27 cellular contexts compared by ENCODE assay signal in genomic region chr2:224444011-224444410, GRCh38. TPM values are rescaled to one million over a fixed set of nuclear protein-coding genes. Genes with fewer than 3 reads are reported as not detected.
DNase-seq lines count a peak whose midpoint lies in the region; ATAC-seq and TF ChIP-seq lines count a peak whose summit lies in the region.
"Had no signal": no experiment of that assay in that cellular context is flagged by ENCODE, and none has a peak within 500 bp of the region (broad histone marks: within the 10 kb centered on the region; RNA-seq: fewer than 3 reads in every experiment).

No MANE protein-coding gene starts in this region.

- no peak overlapping the region for H2BK5ac ChIP-seq in mesendoderm (ENCODE audit: low read length)

- H3K36me3 ChIP-seq in A673 (ENCODE audit: insufficient read depth, low read length, poor library complexity, severe bottlenecking) (no peaks in the 10 kb centered on the region), HEK293 (ENCODE audit: control insufficient read depth in 2 of 2, insufficient read depth in 1 of 2, low read length in 2 of 2) (no peaks in the 10 kb centered on the region), OCI-LY7 (ENCODE audit: insufficient read depth, low read length) (no peaks in the 10 kb centered on the region), mesendoderm (ENCODE audit: control insufficient read depth, insufficient read depth, low read length) (no peaks in the 10 kb centered on the region)
- H3K36me3 ChIP-seq: BE2C, breast epithelium, heart right ventricle, tibial nerve had no signal

- DNase-seq in A673 (ENCODE audit: low spot score) (peak; percentile 52), astrocyte of the hippocampus (ENCODE audit: low read depth, low spot score) (peak; percentile 22), OCI-LY7 (ENCODE audit: low spot score) (no peak), SIG-M5 (lab: John Stamatoyannopoulos, UW) (no peak), mesendoderm (no peak)
- DNase-seq in naive thymus-derived CD8-positive, alpha-beta T cell, result no peak
- DNase-seq in effector memory CD8-positive, alpha-beta T cell, result no peak
- DNase-seq: activated CD4-positive, alpha-beta T cell treated with anti-CD3 and anti-CD28 coated beads for 48 hours; activated CD8-positive, alpha-beta memory T cell treated with anti-CD3 and anti-CD28 coated beads for 24 hours; amygdala; BE2C; DMS153; effector CD4-positive, alpha-beta T cell; foreskin fibroblast; heart right ventricle; left cardiac atrium; NCI-H1092; NCI-H187 treated with DMSO at 0.1 percent for 48 hours; NCI-H526 treated with DMSO at 0.1 percent for 48 hours; nucleus accumbens; psoas muscle; SHP77; SW 1271 had no signal

- H4K5ac ChIP-seq in mesendoderm (ENCODE audit: low read length), result no peak overlapping the region

- CTCF ChIA-PET in A673 (lab: Charles Lee), result no interaction called here
- CTCF ChIA-PET in HEK293 (lab: Yijun Ruan, JAX), result no interaction called here
- CTCF ChIA-PET in OCI-LY7 (lab: Charles Lee; ENCODE audit: unreplicated experiment), result no interaction called here

- H3K4me2 ChIP-seq in OCI-LY7 (ENCODE audit: low read length) (no peak overlapping the region), mesendoderm (ENCODE audit: low read length) (no peak overlapping the region)

- peaks cover 3 to 10% (median 3%) of the 10 kb centered on the region in 3 donors for H3K36me3 Mint-ChIP-seq in naive thymus-derived CD8-positive, alpha-beta T cell
- H3K36me3 Mint-ChIP-seq in effector memory CD8-positive, alpha-beta T cell (ENCODE audit: insufficient read depth), result no peaks in the 10 kb centered on the region

- peaks cover 26 to 51% (median 34%) of the 10 kb centered on the region in 5 donors for H3K27me3 Mint-ChIP-seq in naive thymus-derived CD8-positive, alpha-beta T cell
- peaks cover 54 to 57% of the 10 kb centered on the region in 2 donors for H3K27me3 Mint-ChIP-seq in effector memory CD8-positive, alpha-beta T cell

- H4K20me1 ChIP-seq in OCI-LY7 (ENCODE audit: insufficient read depth, low read length), result no peaks in the 10 kb centered on the region

- H3K4me1 ChIP-seq in A673 (ENCODE audit: insufficient read depth, low read length, poor library complexity, severe bottlenecking) (peaks cover 13% of the 10 kb centered on the region), HEK293 (ENCODE audit: control insufficient read depth, insufficient read depth, low read length) (no peaks in the 10 kb centered on the region), OCI-LY7 (ENCODE audit: insufficient read depth, low read length, poor library complexity, severe bottlenecking) (no peaks in the 10 kb centered on the region), mesendoderm (ENCODE audit: control insufficient read depth, low read depth, low read length) (no peaks in the 10 kb centered on the region)
- H3K4me1 ChIP-seq: BE2C, breast epithelium, psoas muscle had no signal

- H3K27ac Mint-ChIP-seq in naive thymus-derived CD8-positive, alpha-beta T cell, result no peak overlapping the region
- no peak overlapping the region for H3K27ac Mint-ChIP-seq in effector memory CD8-positive, alpha-beta T cell

- no CpG with 5 or more reads among the region's 5 CpGs for WGBS in mesendoderm (ENCODE audit: extremely low coverage, insufficient coverage, low lambda C conversion rate)

- TF ChIP-seq CTCF in A673 (conservative IDR thresholded peaks at IDR 0.05; ENCODE audit: low read depth, low read length) (no peak), HEK293 (tag by site-specific recombination; IDR thresholded peaks at IDR 0.05) (no peak), OCI-LY7 (conservative IDR thresholded peaks at IDR 0.05; ENCODE audit: low read length) (no peak)

- ATAC-seq in naive thymus-derived CD8-positive, alpha-beta T cell, result no peak
- ATAC-seq in effector memory CD8-positive, alpha-beta T cell (replicated peaks), result no peak
- ATAC-seq: heart right ventricle, left cardiac atrium, psoas muscle had no signal

- H4K8ac ChIP-seq in mesendoderm (ENCODE audit: low read depth, low read length), result no peak overlapping the region

- H2BK15ac ChIP-seq in mesendoderm (replicated peaks; ENCODE audit: low read depth), result no peak overlapping the region

- POLR2A ChIA-PET in A673 (lab: Charles Lee; ENCODE audit: low non-redundant PET) (no interaction called here), HEK293 (lab: Yijun Ruan, JAX) (no interaction called here), OCI-LY7 (lab: Charles Lee) (no interaction called here)
- POLR2A ChIA-PET in naive thymus-derived CD8-positive, alpha-beta T cell (lab: Charles Lee), result no interaction called here

- BruUV-seq in A673 (replicated peaks; lab: Mats Ljungman, UMichigan), result no TSS peak
- BruUV-seq in OCI-LY7 (replicated peaks; lab: Mats Ljungman, UMichigan), result no TSS peak

- no peak overlapping the region for H2AFZ ChIP-seq in OCI-LY7 (ENCODE audit: low read length)

- no peak overlapping the region for H3K23ac ChIP-seq in mesendoderm (ENCODE audit: low read length)

- H3K56ac ChIP-seq in mesendoderm (ENCODE audit: low read length), result no peak overlapping the region

- no peak overlapping the region for H3K9ac ChIP-seq in mesendoderm (ENCODE audit: low read length)

- H3K9me2 ChIP-seq in OCI-LY7 (ENCODE audit: insufficient read depth, low read length), result no peaks in the 10 kb centered on the region

- H3K4me1 Mint-ChIP-seq in naive thymus-derived CD8-positive, alpha-beta T cell, result peaks cover 11 to 18% (median 14%) of the 10 kb centered on the region in 4 donors
- peaks cover 6 to 8% of the 10 kb centered on the region in 2 donors for H3K4me1 Mint-ChIP-seq in effector memory CD8-positive, alpha-beta T cell (ENCODE audit: low read depth in 2 of 2)

- H3K4ac ChIP-seq in mesendoderm (ENCODE audit: low read depth, low read length), result no peak overlapping the region

- intact Hi-C loops in A673 (cut with micrococcal nuclease; ENCODE audit: unreplicated experiment) (loop anchor here (10.0 kb wide), 2 partner anchors 201 to 469 kb away; no protein-coding TSS in a partner anchor), OCI-LY7 (cut with micrococcal nuclease; ENCODE audit: unreplicated experiment) (no loop called here)

- H3K27ac ChIP-seq in A673 (ENCODE audit: low read depth, low read length, poor library complexity, severe bottlenecking) (no peak overlapping the region), HEK293 (ENCODE audit: extremely low read depth, low read depth, low read length) (no peak overlapping the region), OCI-LY7 (ENCODE audit: low read depth, low read length, poor library complexity, severe bottlenecking) (no peak overlapping the region), mesendoderm (ENCODE audit: low read depth, low read length) (no peak overlapping the region)
- H3K27ac ChIP-seq: breast epithelium, heart right ventricle, psoas muscle, tibial nerve, VCaP had no signal

- H3K27me3 ChIP-seq in A673 (replicated peaks; ENCODE audit: insufficient read depth, low read depth, low read length, poor library complexity) (no peaks in the 10 kb centered on the region), mesendoderm (ENCODE audit: insufficient read depth, low read length, poor library complexity) (no peaks in the 10 kb centered on the region)
- H3K27me3 ChIP-seq: breast epithelium had no signal

- H3K9me3 Mint-ChIP-seq in naive thymus-derived CD8-positive, alpha-beta T cell, result peaks cover 0 to 3% (median 0%) of the 10 kb centered on the region in 9 donors
- H3K9me3 Mint-ChIP-seq in effector memory CD8-positive, alpha-beta T cell, result no peaks in the 10 kb centered on the region

- H3K79me2 ChIP-seq in OCI-LY7 (ENCODE audit: insufficient read depth, low read depth, low read length) (no peaks in the 10 kb centered on the region), mesendoderm (ENCODE audit: control insufficient read depth, insufficient read depth, low read length) (no peaks in the 10 kb centered on the region)

- peak overlapping the region in 6 of 10 donors; percentile 30 to 79 (median 46) for H3K4me3 Mint-ChIP-seq in naive thymus-derived CD8-positive, alpha-beta T cell
- peak overlapping the region in 1 of 2 donors; percentile 52 for H3K4me3 Mint-ChIP-seq in effector memory CD8-positive, alpha-beta T cell

- no peaks in the 10 kb centered on the region for H3K79me1 ChIP-seq in mesendoderm (ENCODE audit: low read length)

- H3K4me3 ChIP-seq in A673 (ENCODE audit: low read depth, low read length, poor library complexity, severe bottlenecking) (no peak overlapping the region), HEK293 (ENCODE audit: low read depth, low read length) (no peak overlapping the region), OCI-LY7 (ENCODE audit: low read depth, low read length, poor library complexity, severe bottlenecking) (no peak overlapping the region), mesendoderm (ENCODE audit: low read length) (no peak overlapping the region)
- H3K4me3 ChIP-seq: breast epithelium, heart right ventricle, psoas muscle, tibial nerve had no signal

- no peak overlapping the region for H2AK5ac ChIP-seq in mesendoderm (ENCODE audit: low read length)

- no peak overlapping the region for H3K18ac ChIP-seq in mesendoderm (ENCODE audit: low read length)

- H3K9me3 ChIP-seq in A673 (ENCODE audit: low read depth, low read length, poor library complexity, severe bottlenecking) (no peaks in the 10 kb centered on the region), HEK293 (ENCODE audit: control insufficient read depth, insufficient read depth, low read depth, low read length) (no peaks in the 10 kb centered on the region), OCI-LY7 (ENCODE audit: low read length) (no peaks in the 10 kb centered on the region)
- H3K9me3 ChIP-seq: BE2C, breast epithelium, heart right ventricle, psoas muscle, tibial nerve had no signal

- no peak overlapping the region for H2BK120ac ChIP-seq in mesendoderm (ENCODE audit: low read depth, low read length)

TF ChIP-seq in HEK293, 187 proteins besides CTCF, POLR2A, EP300 and RAD21 (continues in another document):
- TF ChIP-seq ZNF843 (tag by site-specific recombination; IDR thresholded peaks at IDR 0.05), result 0 out of 2 replicates have a peak, but pooled peaks have one; percentile 31

RNA-seq across cellular contexts. Expression of gene FAM124B, which starts 42.1 kb away (rescaled TPM):
- total RNA-seq in A673 (2021) (not detected in 2 replicates), OCI-LY7 (2022) (not detected in 2 replicates)
- total RNA-seq in naive thymus-derived CD8-positive, alpha-beta T cell, result not detected
- polyA plus RNA-seq in naive thymus-derived CD8-positive, alpha-beta T cell, result under 1 TPM in 2 of 3 donors, not detected in 1; 0.14 to 0.18 TPM
- total RNA-seq in OCI-LY7 (2014; rRNA removed; shearing (Covaris generic)), result not detected in 2 replicates
- polyA plus RNA-seq in mesendoderm (2013, experiment 1 of 2), result 0.70 TPM
- 0.66 TPM for polyA plus RNA-seq in mesendoderm (2013, experiment 2 of 2)

Comparison
In these comparisons a context has a peak if more than half of its experiments do, and no peak if none do; other contexts are left out.
1. DNase-seq: peak in A673 (single experiment) and astrocyte of the hippocampus (single experiment); none in naive thymus-derived CD8-positive, alpha-beta T cell (0 of 10), OCI-LY7 (single experiment), SIG-M5 (single experiment), mesendoderm (single experiment) and effector memory CD8-positive, alpha-beta T cell (0 of 3).